Comparison of ENCODE assay signal across 18 cellular contexts in the genomic region with DNA sequence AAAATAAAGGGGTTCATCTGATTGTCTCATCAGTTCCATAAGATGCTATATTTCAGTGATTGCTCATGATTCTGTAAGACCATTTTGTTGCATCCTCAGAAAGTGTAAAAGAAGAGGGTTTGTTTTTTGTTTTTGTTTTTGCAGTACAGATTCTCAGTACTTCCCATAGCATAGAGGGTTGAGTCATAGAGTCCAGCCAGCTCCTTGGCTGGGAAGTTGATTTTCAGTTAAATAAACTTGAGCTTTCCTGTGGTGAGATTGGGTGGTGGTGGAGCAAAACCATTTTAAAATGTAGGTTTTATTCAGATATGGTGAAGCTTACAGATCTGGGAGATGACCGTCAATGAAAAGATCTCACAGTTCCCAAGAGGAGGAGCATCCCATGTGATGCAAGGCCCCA. TPM values are rescaled to one million over a fixed set of nuclear protein-coding genes. Genes with fewer than 3 reads are reported as not detected.
A peak's percentile ranks its signal among the peaks of the same experiment; 100 is the strongest.
DNase-seq lines count a peak whose midpoint lies in the region; ATAC-seq, FAIRE-seq and TF ChIP-seq lines count a peak whose summit lies in the region.
"Had no signal": no experiment of that assay in that cellular context is flagged by ENCODE, and none has a peak within 500 bp of the region (broad histone marks: within the 10 kb centered on the region; RNA-seq: fewer than 3 reads in every experiment).

No MANE protein-coding gene starts in this region.

- dilution Hi-C loops in IMR-90 (cut with HindIII; ENCODE audit: low sequenced_read_pairs, unreplicated experiment) = no loop called here

- H3K27ac ChIP-seq in IMR-90 (ENCODE audit: insufficient read depth, low read length) (no peak overlapping the region), caudate nucleus (ENCODE audit: low read depth, low read length) (peak overlapping the region; percentile 50)
- H3K27ac ChIP-seq: esophagus squamous epithelium, suprapubic skin had no signal

- H3K56ac ChIP-seq in IMR-90 (ENCODE audit: extremely low read depth, insufficient read depth, low read length) = no peak overlapping the region

- TF ChIP-seq CTCF in IMR-90 (conservative IDR thresholded peaks at IDR 0.05; ENCODE audit: low read depth, low read length) (no peak), type B pancreatic cell (conservative IDR thresholded peaks at IDR 0.05) (no peak)

- no peak overlapping the region for H2AK5ac ChIP-seq in IMR-90 (ENCODE audit: low read depth, low read length)

- no peak overlapping the region for H3K4ac ChIP-seq in IMR-90 (ENCODE audit: low read depth, low read length)

- peaks cover 38% of the 10 kb centered on the region for H3K36me3 Mint-ChIP-seq in type B pancreatic cell

- H4K91ac ChIP-seq in IMR-90 (ENCODE audit: insufficient read depth, low read depth, low read length) = no peak overlapping the region

- no peak overlapping the region for H3K23ac ChIP-seq in IMR-90 (ENCODE audit: low read depth, low read length)

- H3K4me3 Mint-ChIP-seq in type B pancreatic cell = no peak overlapping the region

- no peaks in the 10 kb centered on the region for H3K79me1 ChIP-seq in IMR-90 (ENCODE audit: low read depth in 1 of 2, low read length in 2 of 2)

- peaks cover 18% of the 10 kb centered on the region for H3K4me1 Mint-ChIP-seq in type B pancreatic cell (ENCODE audit: unreplicated experiment)

- FAIRE-seq in GM12891 (lab: Jason Lieb, UNC) = no peak
- FAIRE-seq: TTC549 had no signal

- no peaks in the 10 kb centered on the region for H3K9me3 ChIP-seq in IMR-90 (ENCODE audit: control insufficient read depth, insufficient read depth, low read length)
- H3K9me3 ChIP-seq: esophagus squamous epithelium, suprapubic skin had no signal

- H3K4me3 ChIP-seq in IMR-90 (ENCODE audit: insufficient read depth, low read depth, low read length) = no peak overlapping the region
- H3K4me3 ChIP-seq: esophagus squamous epithelium, suprapubic skin had no signal

- H3K36me3 ChIP-seq in IMR-90 (ENCODE audit: control insufficient read depth, insufficient read depth, low read length) = no peaks in the 10 kb centered on the region
- H3K36me3 ChIP-seq: esophagus squamous epithelium, suprapubic skin had no signal

- H2BK15ac ChIP-seq in IMR-90 (ENCODE audit: low read depth, low read length) = no peak overlapping the region

- intact Hi-C loops in IMR-90 (cut with micrococcal nuclease) = no loop called here

- H3K27me3 Mint-ChIP-seq in type B pancreatic cell = no peaks in the 10 kb centered on the region

- TF ChIP-seq RAD21 in IMR-90 (IDR thresholded peaks at IDR 0.05; ENCODE audit: low read length) = no peak

- no peak overlapping the region for H3K9ac ChIP-seq in IMR-90 (ENCODE audit: low read depth, low read length)

- H4K20me1 ChIP-seq in IMR-90 (ENCODE audit: insufficient read depth, low read length) = no peaks in the 10 kb centered on the region

- CTCF ChIA-PET in IMR-90 (lab: Yijun Ruan, JAX) = no interaction called here

- H3K18ac ChIP-seq in IMR-90 (ENCODE audit: low read depth, low read length) = no peak overlapping the region

- H3K4me2 ChIP-seq in IMR-90 (ENCODE audit: low read depth, low read length) = no peak overlapping the region

- H3K9me1 ChIP-seq in IMR-90 (ENCODE audit: insufficient read depth, low read length) = no peaks in the 10 kb centered on the region

- no TSS peak for BruUV-seq in IMR-90 (replicated peaks; lab: Mats Ljungman, UMichigan)

- no peak overlapping the region for H2AFZ ChIP-seq in IMR-90 (replicated peaks; ENCODE audit: low read length, poor library complexity)

- H4K8ac ChIP-seq in IMR-90 (ENCODE audit: low read depth in 2 of 2, low read length in 2 of 2) = no peak overlapping the region

- no peak overlapping the region for H2BK120ac ChIP-seq in IMR-90 (ENCODE audit: low read depth, low read length)

- no peaks in the 10 kb centered on the region for H3K4me1 ChIP-seq in IMR-90 (ENCODE audit: control insufficient read depth, insufficient read depth, low read length)
- H3K4me1 ChIP-seq: esophagus squamous epithelium, suprapubic skin had no signal

- no peak overlapping the region for H4K5ac ChIP-seq in IMR-90 (ENCODE audit: low read depth, low read length)

- H2BK20ac ChIP-seq in IMR-90 (ENCODE audit: low read depth, low read length) = no peak overlapping the region

- WGBS in IMR-90 (ENCODE audit: extremely low coverage in 2 of 2, insufficient read length in 1 of 2), 2 experiments = no CpG with 5 or more reads among the region's 1 CpG

- TF ChIP-seq POLR2A in IMR-90 (IDR thresholded peaks at IDR 0.05; ENCODE audit: low read depth, low read length) (no peak), GM12891 (IDR thresholded peaks at IDR 0.05; ENCODE audit: low read depth, low read length) (no peak)

- H3K27ac Mint-ChIP-seq in type B pancreatic cell = peak overlapping the region; percentile 27

- no peak overlapping the region for H2AK9ac ChIP-seq in IMR-90 (replicated peaks; ENCODE audit: low read depth, low read length, poor library complexity)

- H3K27me3 ChIP-seq in IMR-90 (ENCODE audit: control insufficient read depth, insufficient read depth, low read length) = no peaks in the 10 kb centered on the region; the same call in 1 of the 2 replicates
- H3K27me3 ChIP-seq: suprapubic skin had no signal

- H3K14ac ChIP-seq in IMR-90 (replicated peaks; ENCODE audit: low read depth, low read length) = no peak overlapping the region

- no peaks in the 10 kb centered on the region for H3K9me3 Mint-ChIP-seq in type B pancreatic cell

- in situ Hi-C loops in IMR-90 (cut with MboI; ENCODE audit: low sequenced_read_pairs) = no loop called here

- ATAC-seq in IMR-90 (ENCODE audit: low read depth) (peak; percentile 51; the same call in 1 of the 2 replicates), HG03280 (IDR thresholded peaks at IDR 0.05; ENCODE audit: unreplicated experiment) (no peak)
- ATAC-seq: SK-N-SH treated with all-trans-retinoic acid at 6 μM for 48 hours had no signal

- no peak overlapping the region for H2BK5ac ChIP-seq in IMR-90 (ENCODE audit: low read depth, low read length, poor library complexity, severe bottlenecking)

- POLR2A ChIA-PET in IMR-90 (lab: Charles Lee; ENCODE audit: unreplicated experiment) = no interaction called here

- DNase-seq in IMR-90 (peak; percentile 2), caudate nucleus (lab: John Stamatoyannopoulos, UW) (no peak), lung microvascular endothelial cell (ENCODE audit: low read depth in 2 of 2) (peak; percentile 29 to 52), type B pancreatic cell (ENCODE audit: extremely low spot score, unreplicated experiment) (no peak), GM12891 (ENCODE audit: insufficient read length, low spot score) (no peak), RKO (ENCODE audit: low spot score) (no peak)
- DNase-seq: activated CD4-positive, alpha-beta T cell treated with anti-CD3 and anti-CD28 coated beads, Interleukin-2, amount 50 U/mL, for 1 hour; activated T-cell treated with anti-CD3 and anti-CD28 coated beads, Interleukin-2, amount 50 U/mL, for 1 hour; C1 segment of cervical spinal cord; esophagus squamous epithelium; KG1; NCI-H1436; NCI-H510A treated with DMSO at 0.1 percent for 48 hours; stimulated activated CD4-positive, alpha-beta T cell treated with anti-CD3 and anti-CD28 coated beads, Interleukin-2, amount 100 ng/mL, for 24 hours had no signal

TF ChIP-seq in IMR-90, 13 proteins besides CTCF, POLR2A, EP300 and RAD21:
- TF ChIP-seq FOS (IDR thresholded peaks at IDR 0.05; ENCODE audit: low read depth, low read length) = no peak
- TF ChIP-seq, protein P1, sequence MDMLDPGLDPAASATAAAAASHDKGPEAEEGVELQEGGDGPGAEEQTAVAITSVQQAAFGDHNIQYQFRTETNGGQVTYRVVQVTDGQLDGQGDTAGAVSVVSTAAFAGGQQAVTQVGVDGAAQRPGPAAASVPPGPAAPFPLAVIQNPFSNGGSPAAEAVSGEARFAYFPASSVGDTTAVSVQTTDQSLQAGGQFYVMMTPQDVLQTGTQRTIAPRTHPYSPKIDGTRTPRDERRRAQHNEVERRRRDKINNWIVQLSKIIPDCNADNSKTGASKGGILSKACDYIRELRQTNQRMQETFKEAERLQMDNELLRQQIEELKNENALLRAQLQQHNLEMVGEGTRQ (IDR thresholded peaks at IDR 0.05; ENCODE audit: low read depth, low read length) = no peak

TF ChIP-seq in GM12891, 5 proteins besides CTCF, POLR2A, EP300 and RAD21:
- TF ChIP-seq POLR2AphosphoS5 (IDR thresholded peaks at IDR 0.05; ENCODE audit: low read depth, low read length) = no peak
- TF ChIP-seq POU2F2 (IDR thresholded peaks at IDR 0.05; ENCODE audit: low read depth, low read length) = no peak
- no peak for TF ChIP-seq TAF1 (IDR thresholded peaks at IDR 0.05; ENCODE audit: low read depth, low read length)
- no peak for TF ChIP-seq SPI1 (IDR thresholded peaks at IDR 0.05; ENCODE audit: low read depth, low read length)
- TF ChIP-seq PAX5 (IDR thresholded peaks at IDR 0.05; ENCODE audit: insufficient read depth, low read length, severe bottlenecking) = no peak

RNA-seq across cellular contexts. Expression of a gene that starts 48.2 kb away (rescaled TPM):
- under 0.01 TPM in 2 replicates for total RNA-seq in IMR-90 (2012; rRNA removed)
- polyA plus RNA-seq in IMR-90 (2012; rRNA removed) = 0.01 and 0.03 TPM in 2 replicates
- 0.03 and 0.04 TPM in 2 replicates for polyA plus RNA-seq in IMR-90 (2012; cell fraction: cytosol; rRNA removed)
- polyA plus RNA-seq in IMR-90 (2012; cell fraction: nucleus; rRNA removed; ENCODE audit: low replicate concordance) = 0.03 and 0.07 TPM in 2 replicates
- 21.1 and 36.9 TPM in 2 replicates for total RNA-seq in lung microvascular endothelial cell
- total RNA-seq in type B pancreatic cell (ENCODE audit: low replicate concordance) = 160 and 246 TPM in 2 replicates
- polyA plus RNA-seq in GM12891 (2012; ENCODE audit: low read depth, missing spikeins) = 4.9 TPM

Comparison
In these comparisons a context has a peak if more than half of its experiments do, and no peak if none do; other contexts are left out.
1. DNase-seq: peak in IMR-90 (single experiment) and lung microvascular endothelial cell (2 of 2); none in caudate nucleus (0 of 61), type B pancreatic cell (single experiment), GM12891 (single experiment) and RKO (single experiment).
2. RNA of a gene that starts 48.2 kb away (total RNA-seq): 160 to 246 TPM in type B pancreatic cell and 21.1 to 36.9 TPM in lung microvascular endothelial cell; under 0.01 TPM in IMR-90; every median in the first group is over 10 times any median in the second.